Comparison of ENCODE assay signal across 9 cellular contexts in the genomic region with DNA sequence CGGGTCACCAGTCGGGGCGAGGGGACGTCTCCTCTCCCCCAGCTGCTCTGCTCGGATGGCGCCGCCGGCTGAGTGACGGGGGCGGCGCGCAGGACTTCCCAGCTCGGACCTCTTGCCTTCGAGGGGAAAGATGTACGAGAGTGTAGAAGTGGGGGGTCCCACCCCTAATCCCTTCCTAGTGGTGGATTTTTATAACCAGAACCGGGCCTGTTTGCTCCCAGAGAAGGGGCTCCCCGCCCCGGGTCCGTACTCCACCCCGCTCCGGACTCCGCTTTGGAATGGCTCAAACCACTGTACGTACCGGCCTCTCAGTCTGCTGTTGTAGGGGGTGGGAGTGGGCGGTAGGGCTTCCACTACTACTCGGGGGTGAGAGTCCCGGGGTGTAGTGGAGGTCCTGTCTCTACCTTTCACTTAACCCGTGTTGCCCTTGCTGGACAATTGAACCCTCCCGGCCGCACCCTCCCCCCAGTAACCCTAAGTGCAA. TPM values are rescaled to one million over a fixed set of nuclear protein-coding genes. Genes with fewer than 3 reads are reported as not detected.
A peak's percentile ranks its signal among the peaks of the same experiment; 100 is the strongest.
DNase-seq lines count a peak whose midpoint lies in the region; ATAC-seq, FAIRE-seq and TF ChIP-seq lines count a peak whose summit lies in the region.
"Had no signal": no experiment of that assay in that cellular context is flagged by ENCODE, and none has a peak within 500 bp of the region (broad histone marks: within the 10 kb centered on the region; RNA-seq: fewer than 3 reads in every experiment).

No MANE protein-coding gene starts in this region.

- 0 out of 4 replicates have a peak, but pooled peaks of 1 of the 2 experiments have one; percentile 8 for TF ChIP-seq POLR2A in HepG2 (IDR thresholded peaks at IDR 0.05; ENCODE audit: insufficient read depth in 1 of 2, low read depth in 2 of 2, low read length in 2 of 2)

- no peak for TF ChIP-seq RAD21 in HepG2 (CRISPR knock-in tag; IDR thresholded peaks at IDR 0.05)

- POLR2A ChIA-PET in HepG2 (lab: Yijun Ruan, JAX): interaction anchor here (0.6 to 6.6 kb wide), 6 partner anchors 9 to 34 kb away, joined by 3 to 48 read pairs (median 24); partner anchors contain the start of gene RARA

- TF ChIP-seq CTCF in brain microvascular endothelial cell (IDR thresholded peaks at IDR 0.05; ENCODE audit: low read depth, low read length, missing control alignments) (peak; percentile 1), HepG2 (CRISPR knock-in tag; IDR thresholded peaks at IDR 0.05) (no peak)

- no peaks in the 10 kb centered on the region for H3K36me3 ChIP-seq in brain microvascular endothelial cell (replicated peaks)
- no peaks in the 10 kb centered on the region for H3K36me3 ChIP-seq in HepG2 (replicated peaks in 1 of 2; ENCODE audit: control insufficient read depth in 1 of 2, insufficient read depth in 2 of 2, low read length in 2 of 2)
- peaks cover 0 to 9% (median under 1%) of the 10 kb centered on the region in 5 donors for H3K36me3 ChIP-seq in subcutaneous abdominal adipose tissue (ENCODE audit: control insufficient read depth in 5 of 5, insufficient read depth in 5 of 5, low read length in 5 of 5)

- peaks cover 35% of the 10 kb centered on the region for H3K79me2 ChIP-seq in HepG2 (ENCODE audit: insufficient read depth, low read length)

- H3K4me1 ChIP-seq in HepG2 (ENCODE audit: insufficient read depth, low read length): peaks cover 60% of the 10 kb centered on the region
- H3K4me1 ChIP-seq in subcutaneous abdominal adipose tissue (ENCODE audit: control insufficient read depth in 5 of 5, insufficient read depth in 5 of 5, low read length in 5 of 5): peaks cover 13 to 92% (median 80%) of the 10 kb centered on the region in 5 donors

- BruUV-seq in HepG2 (replicated peaks; lab: Mats Ljungman, UMichigan): no TSS peak

- H3K27ac ChIP-seq in brain microvascular endothelial cell: peak overlapping the region; percentile 96
- H3K27ac ChIP-seq in HepG2 (ENCODE audit: extremely low read length, insufficient read depth, low read length): peak overlapping the region; percentile 64
- H3K27ac ChIP-seq in subcutaneous abdominal adipose tissue (ENCODE audit: low read depth, low read length): peak overlapping the region; percentile 87

- no peaks in the 10 kb centered on the region for H3K9me3 ChIP-seq in HepG2 (ENCODE audit: low read length)
- H3K9me3 ChIP-seq in subcutaneous abdominal adipose tissue (ENCODE audit: control insufficient read depth in 5 of 5, low read length in 5 of 5): no peaks in the 10 kb centered on the region

- H3K4me3 ChIP-seq in brain microvascular endothelial cell (ENCODE audit: low read depth, low read length): peak overlapping the region; percentile 81
- H3K4me3 ChIP-seq in HepG2 (replicated peaks in 1 of 3; ENCODE audit: insufficient read depth in 1 of 3, low read depth in 2 of 3, low read length in 3 of 3): peak overlapping the region; percentile 79 to 88 (median 84)
- H3K4me3 ChIP-seq in subcutaneous abdominal adipose tissue (ENCODE audit: low read depth in 1 of 5, low read length in 5 of 5): peak overlapping the region; percentile 84 to 91 (median 85)

- no peak for ATAC-seq in HepG2

- 7% methylated on average over 18 of the region's 30 CpGs for WGBS in HepG2 (ENCODE audit: low lambda C conversion rate)

- H3K27me3 ChIP-seq in brain microvascular endothelial cell (replicated peaks): no peaks in the 10 kb centered on the region
- H3K27me3 ChIP-seq in HepG2 (ENCODE audit: control insufficient read depth in 1 of 2, insufficient read depth in 2 of 2, low read length in 2 of 2): no peaks in the 10 kb centered on the region
- H3K27me3 ChIP-seq in subcutaneous abdominal adipose tissue (ENCODE audit: control insufficient read depth in 5 of 5, insufficient read depth in 4 of 5, low read length in 5 of 5): no peaks in the 10 kb centered on the region

- peak overlapping the region; percentile 94 for H3K4me2 ChIP-seq in HepG2 (ENCODE audit: low read depth, low read length)

- in situ Hi-C loops in brain microvascular endothelial cell (cut with HindIII; ENCODE audit: low pct_ligation_motif_present, low sequenced_read_pairs) (no loop called here), HepG2 (cut with HindIII; ENCODE audit: extremely low pct_ligation_motif_present, low pct_unique_long_range_greater_than_20kb) (no loop called here)

- no peak for TF ChIP-seq EP300 in HepG2 (IDR thresholded peaks at IDR 0.05; ENCODE audit: low read depth in 2 of 2, low read length in 2 of 2)
- TF ChIP-seq EP300 in HepG2 (CRISPR knock-in tag; IDR thresholded peaks at IDR 0.05; ENCODE audit: borderline replicate concordance): no peak

- CTCF ChIA-PET in HepG2 (lab: Yijun Ruan, JAX; ENCODE audit: low intra/inter-chr PET ratio, low total read pairs): no interaction called here

- peak; percentile 45 for DNase-seq in NCI-H82 (lab: John Stamatoyannopoulos, UW)
- no peak for DNase-seq in NCI-H82 treated with DMSO at 0.1 percent for 48 hours (lab: John Stamatoyannopoulos, UW; ENCODE audit: unreplicated experiment)
- DNase-seq in brain microvascular endothelial cell: no peak
- DNase-seq in HepG2 (ENCODE audit: low spot score): no peak
- no peak for DNase-seq in medulla oblongata (ENCODE audit: extremely low spot score)
- no peak for DNase-seq in SW 1271 (lab: John Stamatoyannopoulos, UW)
- DNase-seq in NCI-H1417 treated with DMSO at 0.1 percent for 48 hours (lab: John Stamatoyannopoulos, UW): no peak

- no peak overlapping the region for H2AFZ ChIP-seq in HepG2 (ENCODE audit: low read length)

- H3K9ac ChIP-seq in HepG2 (ENCODE audit: insufficient read depth, low read depth, low read length): peak overlapping the region; percentile 76
- peak overlapping the region; percentile 77 to 93 (median 87) for H3K9ac ChIP-seq in subcutaneous abdominal adipose tissue (ENCODE audit: low read length in 5 of 5)

- H4K20me1 ChIP-seq in HepG2 (ENCODE audit: insufficient read depth, low read length): peaks cover 16% of the 10 kb centered on the region

- no peak for FAIRE-seq in HepG2 (lab: Jason Lieb, UNC)
- FAIRE-seq: RCC 7860 had no signal

- intact Hi-C loops in HepG2 (cut with micrococcal nuclease; ENCODE audit: unreplicated experiment): no loop called here

RNA-seq across cellular contexts. Expression of gene GJD3, which starts 21.9 kb away (rescaled TPM):
- not detected in 2 replicates for total RNA-seq in HepG2 (2016; rRNA removed; fragmentation: Illumina TruSeq; extraction: Trizol)
- total RNA-seq in HepG2 (2016; cell fraction: cytosol; rRNA removed; fragmentation: Illumina TruSeq; extraction: Trizol; ENCODE audit: low read depth): not detected in 2 replicates
- not detected in 2 replicates for total RNA-seq in HepG2 (2016; cell fraction: insoluble cytoplasmic fraction; rRNA removed; fragmentation: Illumina TruSeq; extraction: Trizol)
- not detected in 2 replicates for total RNA-seq in HepG2 (2016; cell fraction: membrane; rRNA removed; fragmentation: Illumina TruSeq; extraction: Trizol)
- total RNA-seq in HepG2 (2016; cell fraction: nucleus; rRNA removed; fragmentation: Illumina TruSeq; extraction: Trizol): not detected in 2 replicates
- polyA plus RNA-seq in HepG2 (2011; rRNA removed): not detected in 2 replicates
- not detected in 2 replicates for polyA plus RNA-seq in HepG2 (2011; cell fraction: cytosol; rRNA removed)
- polyA plus RNA-seq in HepG2 (2011; cell fraction: nucleus; rRNA removed): not detected in 2 replicates
- polyA plus RNA-seq in HepG2 (2012): not detected in 2 replicates
- polyA plus RNA-seq in HepG2 (2016; cell fraction: cytosol; fragmentation: Illumina TruSeq; extraction: Trizol; ENCODE audit: low read depth): not detected in 2 replicates
- not detected in 2 replicates for polyA plus RNA-seq in HepG2 (2016; cell fraction: insoluble cytoplasmic fraction; fragmentation: Illumina TruSeq; extraction: Trizol; ENCODE audit: low read depth)
- not detected in 2 replicates for polyA plus RNA-seq in HepG2 (2016; cell fraction: membrane; fragmentation: Illumina TruSeq; extraction: Trizol; ENCODE audit: low read depth)
- not detected in 2 replicates for polyA plus RNA-seq in HepG2 (2016; cell fraction: nucleus; fragmentation: Illumina TruSeq; extraction: Trizol; ENCODE audit: insufficient read depth, low read depth)
- polyA minus RNA-seq in HepG2 (2011; rRNA and poly(A)+ RNA removed; ENCODE audit: low replicate concordance): not detected in 2 replicates
- polyA minus RNA-seq in HepG2 (2011; cell fraction: cytosol; rRNA and poly(A)+ RNA removed): not detected in 2 replicates
- polyA minus RNA-seq in HepG2 (2011; cell fraction: nucleus; rRNA and poly(A)+ RNA removed): not detected in 2 replicates

RNA-seq across cellular contexts. Expression of gene RARA, which starts 33.6 kb away (rescaled TPM):
- total RNA-seq in HepG2 (2016; rRNA removed; fragmentation: Illumina TruSeq; extraction: Trizol): 8.6 and 8.9 TPM in 2 replicates
- 3.2 and 3.7 TPM in 2 replicates for total RNA-seq in HepG2 (2016; cell fraction: cytosol; rRNA removed; fragmentation: Illumina TruSeq; extraction: Trizol; ENCODE audit: low read depth)
- 6.7 and 9.5 TPM in 2 replicates for total RNA-seq in HepG2 (2016; cell fraction: insoluble cytoplasmic fraction; rRNA removed; fragmentation: Illumina TruSeq; extraction: Trizol)
- 8.2 and 11.1 TPM in 2 replicates for total RNA-seq in HepG2 (2016; cell fraction: membrane; rRNA removed; fragmentation: Illumina TruSeq; extraction: Trizol)
- 6.0 and 7.0 TPM in 2 replicates for total RNA-seq in HepG2 (2016; cell fraction: nucleus; rRNA removed; fragmentation: Illumina TruSeq; extraction: Trizol)
- polyA plus RNA-seq in HepG2 (2011; rRNA removed): 6.0 and 6.4 TPM in 2 replicates
- 2.2 and 3.8 TPM in 2 replicates for polyA plus RNA-seq in HepG2 (2011; cell fraction: cytosol; rRNA removed)
- 13.2 and 13.3 TPM in 2 replicates for polyA plus RNA-seq in HepG2 (2011; cell fraction: nucleus; rRNA removed)
- polyA plus RNA-seq in HepG2 (2012): 15.4 and 16.1 TPM in 2 replicates
- 3.8 and 5.4 TPM in 2 replicates for polyA plus RNA-seq in HepG2 (2016; cell fraction: cytosol; fragmentation: Illumina TruSeq; extraction: Trizol; ENCODE audit: low read depth)
- polyA plus RNA-seq in HepG2 (2016; cell fraction: insoluble cytoplasmic fraction; fragmentation: Illumina TruSeq; extraction: Trizol; ENCODE audit: low read depth): 12.7 and 17.8 TPM in 2 replicates
- 9.6 and 13.8 TPM in 2 replicates for polyA plus RNA-seq in HepG2 (2016; cell fraction: membrane; fragmentation: Illumina TruSeq; extraction: Trizol; ENCODE audit: low read depth)
- polyA plus RNA-seq in HepG2 (2016; cell fraction: nucleus; fragmentation: Illumina TruSeq; extraction: Trizol; ENCODE audit: insufficient read depth, low read depth): 19.0 and 19.4 TPM in 2 replicates
- polyA minus RNA-seq in HepG2 (2011; rRNA and poly(A)+ RNA removed; ENCODE audit: low replicate concordance): 6.4 and 11.7 TPM in 2 replicates
- 6.7 and 8.2 TPM in 2 replicates for polyA minus RNA-seq in HepG2 (2011; cell fraction: cytosol; rRNA and poly(A)+ RNA removed)
- 5.2 and 6.7 TPM in 2 replicates for polyA minus RNA-seq in HepG2 (2011; cell fraction: nucleus; rRNA and poly(A)+ RNA removed)

RNA-seq across cellular contexts. Expression of gene CDC6, which starts 54.9 kb away (rescaled TPM):
- 114 and 154 TPM in 2 replicates for total RNA-seq in HepG2 (2016; rRNA removed; fragmentation: Illumina TruSeq; extraction: Trizol)
- 24.3 and 27.3 TPM in 2 replicates for total RNA-seq in HepG2 (2016; cell fraction: cytosol; rRNA removed; fragmentation: Illumina TruSeq; extraction: Trizol; ENCODE audit: low read depth)
- total RNA-seq in HepG2 (2016; cell fraction: insoluble cytoplasmic fraction; rRNA removed; fragmentation: Illumina TruSeq; extraction: Trizol): 117 and 162 TPM in 2 replicates
- 42.3 and 51.8 TPM in 2 replicates for total RNA-seq in HepG2 (2016; cell fraction: membrane; rRNA removed; fragmentation: Illumina TruSeq; extraction: Trizol)
- 89.2 and 89.6 TPM in 2 replicates for total RNA-seq in HepG2 (2016; cell fraction: nucleus; rRNA removed; fragmentation: Illumina TruSeq; extraction: Trizol)
- 10.7 and 17.4 TPM in 2 replicates for polyA plus RNA-seq in HepG2 (2011; rRNA removed)
- polyA plus RNA-seq in HepG2 (2011; cell fraction: cytosol; rRNA removed): 6.9 and 8.8 TPM in 2 replicates
- polyA plus RNA-seq in HepG2 (2011; cell fraction: nucleus; rRNA removed): 9.6 and 11.4 TPM in 2 replicates
- 8.4 and 23.9 TPM in 2 replicates for polyA plus RNA-seq in HepG2 (2012)
- 12.0 and 14.2 TPM in 2 replicates for polyA plus RNA-seq in HepG2 (2016; cell fraction: cytosol; fragmentation: Illumina TruSeq; extraction: Trizol; ENCODE audit: low read depth)
- polyA plus RNA-seq in HepG2 (2016; cell fraction: insoluble cytoplasmic fraction; fragmentation: Illumina TruSeq; extraction: Trizol; ENCODE audit: low read depth): 133 and 135 TPM in 2 replicates
- polyA plus RNA-seq in HepG2 (2016; cell fraction: membrane; fragmentation: Illumina TruSeq; extraction: Trizol; ENCODE audit: low read depth): 15.3 and 18.9 TPM in 2 replicates
- polyA plus RNA-seq in HepG2 (2016; cell fraction: nucleus; fragmentation: Illumina TruSeq; extraction: Trizol; ENCODE audit: insufficient read depth, low read depth): 98.6 and 99.5 TPM in 2 replicates
- 8.7 and 50.8 TPM in 2 replicates for polyA minus RNA-seq in HepG2 (2011; rRNA and poly(A)+ RNA removed; ENCODE audit: low replicate concordance)
- polyA minus RNA-seq in HepG2 (2011; cell fraction: cytosol; rRNA and poly(A)+ RNA removed): 9.4 and 10.7 TPM in 2 replicates
- 31.5 and 47.0 TPM in 2 replicates for polyA minus RNA-seq in HepG2 (2011; cell fraction: nucleus; rRNA and poly(A)+ RNA removed)
